Comparison of ENCODE assay signal across 1 cellular context in the genomic region with DNA sequence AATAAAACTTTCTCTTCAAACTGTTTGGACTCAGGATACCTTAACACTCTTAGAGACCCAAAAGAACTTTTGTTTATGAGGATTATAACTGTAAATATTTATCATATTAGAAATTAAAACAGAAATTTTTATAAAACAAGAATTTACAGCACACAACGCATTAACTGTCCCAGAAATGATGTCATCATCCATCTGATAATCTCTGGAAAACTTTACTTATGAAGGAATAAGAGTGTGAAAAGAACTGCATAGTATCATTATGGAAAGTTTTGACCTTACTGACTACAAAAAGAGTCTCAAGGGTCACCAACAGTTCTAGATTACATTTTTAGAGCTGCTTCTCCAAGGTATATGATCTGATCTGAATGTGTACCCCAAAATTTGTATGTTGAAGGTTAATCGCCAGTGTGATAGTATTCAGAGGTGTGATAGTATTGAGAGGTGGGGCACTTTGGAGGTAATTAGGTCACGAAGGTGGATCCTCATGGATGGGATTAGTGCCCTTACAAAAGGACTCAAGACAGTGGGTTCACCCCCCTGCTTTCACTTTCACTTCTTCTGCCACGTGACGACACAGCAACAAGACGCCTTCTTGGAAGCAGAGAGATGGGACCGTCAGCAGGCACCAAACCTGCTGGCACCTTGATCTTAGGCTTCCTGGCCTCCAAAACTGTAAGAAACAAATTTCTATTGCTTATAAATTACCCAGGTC.
TF ChIP-seq lines count a peak whose summit lies in the region.

No MANE protein-coding gene starts in this region.

TF ChIP-seq in SK-N-SH, 30 proteins besides CTCF, POLR2A, EP300 and RAD21 (continued from another document):
- 0 out of 2 replicates have a peak, but pooled peaks have one; percentile 27 for TF ChIP-seq USF1 (IDR thresholded peaks at IDR 0.05; ENCODE audit: borderline replicate concordance, low read depth)
- no peak for TF ChIP-seq MEF2A (IDR thresholded peaks at IDR 0.05; ENCODE audit: borderline replicate concordance, low read depth)
- TF ChIP-seq RCOR1 (IDR thresholded peaks at IDR 0.05; ENCODE audit: low read length) = no peak
- TF ChIP-seq MAX (IDR thresholded peaks at IDR 0.05; ENCODE audit: low read depth) = no peak
